24 cellular contexts compared by ENCODE assay signal in genomic region chrX:56503941-56504673, GRCh38. TPM values are rescaled to one million over a fixed set of nuclear protein-coding genes. Genes with fewer than 3 reads are reported as not detected.
DNase-seq lines count a peak whose midpoint lies in the region; ATAC-seq, FAIRE-seq and TF ChIP-seq lines count a peak whose summit lies in the region.
"Had no signal": no experiment of that assay in that cellular context is flagged by ENCODE, and none has a peak within 500 bp of the region (broad histone marks: within the 10 kb centered on the region; RNA-seq: fewer than 3 reads in every experiment).

No MANE protein-coding gene starts in this region.

- no peaks in the 10 kb centered on the region for H4K20me1 ChIP-seq in Karpas-422 (ENCODE audit: insufficient read depth, low read depth, low read length)

- no peak overlapping the region for H3K4ac ChIP-seq in mesendoderm (ENCODE audit: low read depth, low read length)

- no peak overlapping the region for H2BK120ac ChIP-seq in mesendoderm (ENCODE audit: low read depth, low read length)

- H4K5ac ChIP-seq in mesendoderm (ENCODE audit: low read length): no peak overlapping the region

- H3K18ac ChIP-seq in mesendoderm (ENCODE audit: low read length): no peak overlapping the region

- no peak overlapping the region for H4K8ac ChIP-seq in mesendoderm (ENCODE audit: low read depth, low read length)

- H3K79me2 ChIP-seq in Karpas-422 (ENCODE audit: low read length) (no peaks in the 10 kb centered on the region), mesendoderm (ENCODE audit: control insufficient read depth, insufficient read depth, low read length) (no peaks in the 10 kb centered on the region)

- H2BK15ac ChIP-seq in mesendoderm (replicated peaks; ENCODE audit: low read depth): no peak overlapping the region

- DNase-seq in EL: peak; percentile 15
- DNase-seq in Karpas-422: peak; percentile 47
- DNase-seq in bronchial epithelial cell (ENCODE audit: low read depth): peak; percentile 88
- DNase-seq in mesendoderm: peak; percentile 23
- no peak for DNase-seq in left colon
- no peak for DNase-seq in substantia nigra (lab: John Stamatoyannopoulos, UW)
- DNase-seq in SKM-1 treated with dmso at 0.1 percent for 144 hours (lab: John Stamatoyannopoulos, UW; ENCODE audit: unreplicated experiment): no peak
- no peak for DNase-seq in NCI-H2171 treated with DMSO at 0.1 percent for 48 hours (lab: John Stamatoyannopoulos, UW)
- DNase-seq: activated CD4-positive, CD25-positive, alpha-beta regulatory T cell treated with anti-CD3 and anti-CD28 coated beads, Interleukin-2, amount 50 U/mL, for 72 hours; activated CD8-positive, alpha-beta memory T cell treated with anti-CD3 and anti-CD28 coated beads for 24 hours; activated naive CD8-positive, alpha-beta T cell treated with anti-CD3 and anti-CD28 coated beads, Interleukin-2, amount 10 ng/mL, durations not matched to agents 7 days and 5 days; activated T-cell treated with anti-CD3 and anti-CD28 coated beads, Interleukin-2, amount 50 U/mL, for 72 hours; CD4-positive, alpha-beta memory T cell; cortex of kidney; DMS79 treated with DMSO at 0.1 percent for 48 hours; foreskin melanocyte; NCI-H1092 treated with DMSO at 0.1 percent for 48 hours; NCI-H524 treated with DMSO at 0.1 percent for 48 hours; stimulated activated CD8-positive, alpha-beta memory T cell treated with anti-CD3 and anti-CD28 coated beads, Interleukin-4, amount 100 ng/mL, for 48 hours; T1000 had no signal

- H2AK5ac ChIP-seq in mesendoderm (ENCODE audit: low read length): no peak overlapping the region

- H3K27ac ChIP-seq in Karpas-422 (ENCODE audit: low read length): no peak overlapping the region
- no peak overlapping the region for H3K27ac ChIP-seq in mesendoderm (ENCODE audit: low read depth, low read length)
- no peak overlapping the region for H3K27ac ChIP-seq in substantia nigra (ENCODE audit: low read depth, low read length, poor library complexity, severe bottlenecking)
- H3K27ac ChIP-seq: KMS-11, neural progenitor cell, prostate gland, SK-N-MC had no signal

- no peaks in the 10 kb centered on the region for H3K9me3 ChIP-seq in Karpas-422 (ENCODE audit: low read length)
- H3K9me3 ChIP-seq: prostate gland had no signal

- no peaks in the 10 kb centered on the region for H3K36me3 ChIP-seq in Karpas-422 (ENCODE audit: insufficient read depth, low read length)
- no peaks in the 10 kb centered on the region for H3K36me3 ChIP-seq in bronchial epithelial cell (ENCODE audit: control insufficient read depth, insufficient read depth, low read length)
- H3K36me3 ChIP-seq in mesendoderm (ENCODE audit: control insufficient read depth, insufficient read depth, low read length): no peaks in the 10 kb centered on the region
- H3K36me3 ChIP-seq: prostate gland had no signal

- no peaks in the 10 kb centered on the region for H3K9me2 ChIP-seq in Karpas-422 (replicated peaks; ENCODE audit: insufficient read depth, low read length)

- H3K23ac ChIP-seq in mesendoderm (ENCODE audit: low read length): no peak overlapping the region

- no CpG with 5 or more reads among the region's 2 CpGs for WGBS in mesendoderm (ENCODE audit: extremely low coverage, insufficient coverage, low lambda C conversion rate)

- no peak overlapping the region for H2AFZ ChIP-seq in Karpas-422 (ENCODE audit: low read length)
- H2AFZ ChIP-seq: neural progenitor cell had no signal

- H3K4me2 ChIP-seq in Karpas-422 (ENCODE audit: low read depth, low read length, poor library complexity, severe bottlenecking) (no peak overlapping the region), mesendoderm (ENCODE audit: low read length) (no peak overlapping the region)
- H3K4me2 ChIP-seq: KMS-11, neural progenitor cell had no signal

- FAIRE-seq in bronchial epithelial cell (lab: Jason Lieb, UNC): peak; percentile 18

- no peaks in the 10 kb centered on the region for H3K79me1 ChIP-seq in mesendoderm (ENCODE audit: low read length)

- H2BK5ac ChIP-seq in mesendoderm (ENCODE audit: low read length): no peak overlapping the region

- intact Hi-C loops in left colon (cut with DNase I, micrococcal nuclease): no loop called here

- ATAC-seq in left colon: no peak
- ATAC-seq: activated T-cell treated with anti-CD3 and anti-CD28 coated beads, Interleukin-2, amount 50 U/mL, for 72 hours had no signal

- H3K27me3 ChIP-seq in Karpas-422 (ENCODE audit: low read length) (no peaks in the 10 kb centered on the region), bronchial epithelial cell (ENCODE audit: control insufficient read depth, insufficient read depth, low read length) (no peaks in the 10 kb centered on the region), mesendoderm (ENCODE audit: insufficient read depth, low read length, poor library complexity) (no peaks in the 10 kb centered on the region)
- H3K27me3 ChIP-seq: neural progenitor cell had no signal

- H3K9ac ChIP-seq in Karpas-422 (ENCODE audit: low read length) (no peak overlapping the region), mesendoderm (ENCODE audit: low read length) (no peak overlapping the region)
- H3K9ac ChIP-seq: KMS-11, neural progenitor cell had no signal

- H3K4me3 ChIP-seq in Karpas-422 (ENCODE audit: low read length): no peak overlapping the region
- no peak overlapping the region for H3K4me3 ChIP-seq in bronchial epithelial cell (ENCODE audit: low read depth, low read length)
- H3K4me3 ChIP-seq in mesendoderm (ENCODE audit: low read length): no peak overlapping the region
- H3K4me3 ChIP-seq: neural progenitor cell, prostate gland, SK-N-MC had no signal

- TF ChIP-seq CTCF in bronchial epithelial cell (IDR thresholded peaks at IDR 0.05; ENCODE audit: insufficient read depth, low read length, severe bottlenecking): no peak

- H3K56ac ChIP-seq in mesendoderm (ENCODE audit: low read length): no peak overlapping the region

- H3K4me1 ChIP-seq in Karpas-422 (ENCODE audit: low read length): no peaks in the 10 kb centered on the region
- no peaks in the 10 kb centered on the region for H3K4me1 ChIP-seq in mesendoderm (ENCODE audit: control insufficient read depth, low read depth, low read length)
- H3K4me1 ChIP-seq: neural progenitor cell, prostate gland had no signal

RNA-seq across cellular contexts. Expression of gene UBQLN2, which starts 59.3 kb away (rescaled TPM):
- 9.2 and 18.4 TPM in 2 replicates for total RNA-seq in Karpas-422 (2014; rRNA removed; shearing (Covaris generic); ENCODE audit: low replicate concordance)
- total RNA-seq in bronchial epithelial cell: 4.2 and 5.8 TPM in 2 replicates
- polyA plus RNA-seq in mesendoderm (2013, experiment 1 of 2): 26.1 TPM
- 26.1 TPM for polyA plus RNA-seq in mesendoderm (2013, experiment 2 of 2)
- total RNA-seq in left colon: 10 to 100 TPM; 19.4 to 20.1 TPM

Comparison
In these comparisons a context has a peak if more than half of its experiments do, and no peak if none do; other contexts are left out.
1. DNase-seq: peak in EL (single experiment), Karpas-422 (single experiment), bronchial epithelial cell (single experiment) and mesendoderm (single experiment); none in left colon (0 of 2), substantia nigra (0 of 49), SKM-1 treated with dmso at 0.1 percent for 144 hours (single experiment) and NCI-H2171 treated with DMSO at 0.1 percent for 48 hours (single experiment).